In the genomic region with DNA sequence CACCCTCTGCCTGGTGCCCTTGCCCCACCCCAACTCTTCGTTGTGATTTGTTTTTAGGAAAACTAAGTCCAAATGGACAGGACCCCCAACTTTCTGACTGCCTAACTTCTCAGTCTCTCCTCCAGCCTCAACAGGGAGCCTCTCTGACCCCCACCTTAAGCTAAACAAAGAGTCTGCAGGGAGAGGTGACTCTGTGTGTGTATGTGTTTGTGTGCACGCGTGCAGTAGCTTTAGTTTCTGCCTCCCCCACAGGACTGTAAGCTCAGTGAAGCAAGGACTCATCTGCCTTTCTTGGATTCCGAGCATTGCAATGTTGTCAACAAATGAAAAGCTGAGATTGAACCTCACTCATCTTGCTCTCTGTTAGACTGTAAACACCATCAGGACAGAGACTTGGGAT, we compare ENCODE assay signal across 10 cellular contexts. TPM values are rescaled to one million over a fixed set of nuclear protein-coding genes. Genes with fewer than 3 reads are reported as not detected.
DNase-seq lines count a peak whose midpoint lies in the region; ATAC-seq and TF ChIP-seq lines count a peak whose summit lies in the region.
"Had no signal": no experiment of that assay in that cellular context is flagged by ENCODE, and none has a peak within 500 bp of the region (broad histone marks: within the 10 kb centered on the region; RNA-seq: fewer than 3 reads in every experiment).

No MANE protein-coding gene starts in this region.

- H3K4me2 ChIP-seq in GM23248 (ENCODE audit: unreplicated experiment): no peak overlapping the region

- H3K79me2 ChIP-seq in GM23248 (ENCODE audit: insufficient read depth): peaks cover 60% of the 10 kb centered on the region

- WGBS in liver: 40% methylated on average over 4 of the region's 4 CpGs
- WGBS in transverse colon (ENCODE audit: low coverage in 1 of 2), 2 donors: 64% methylated on average over 4 of the region's 4 CpGs; no CpG with 5 or more reads in 1 of the 2 donors
- 95 to 99% methylated on average over 4 of the region's 4 CpGs for WGBS in GM23248 (ENCODE audit: low coverage in 1 of 2, low lambda C conversion rate in 2 of 2, missing lambda C conversion rate in 2 of 2), 2 experiments

- BruUV-seq in MCF 10A (replicated peaks; lab: Mats Ljungman, UMichigan): no TSS peak

- H3K27ac ChIP-seq in breast epithelium: peak overlapping the region; percentile 66 to 87
- peak overlapping the region; percentile 89 to 92 for H3K27ac ChIP-seq in liver (ENCODE audit: low read depth in 1 of 2, low read length in 2 of 2)
- H3K27ac ChIP-seq in transverse colon: peak overlapping the region; percentile 81 to 88 (median 87)
- no peak overlapping the region for H3K27ac ChIP-seq in GM23248

- H3K27me3 Mint-ChIP-seq in MCF 10A (ENCODE audit: insufficient read depth, unreplicated experiment): no peaks in the 10 kb centered on the region

- H2AFZ ChIP-seq in GM23248: no peak overlapping the region

- TF ChIP-seq EP300 in transverse colon (IDR thresholded peaks at IDR 0.05; ENCODE audit: low read depth): no peak

- TF ChIP-seq CTCF in breast epithelium (IDR thresholded peaks at IDR 0.05) (no peak), MCF 10A (IDR thresholded peaks at IDR 0.05; ENCODE audit: unreplicated experiment) (no peak), liver (IDR thresholded peaks at IDR 0.05; ENCODE audit: low read depth, low read length, missing input control) (no peak), transverse colon (IDR thresholded peaks at IDR 0.05) (no peak), mucosa of descending colon (IDR thresholded peaks at IDR 0.05) (no peak)

- no peaks in the 10 kb centered on the region for H4K20me1 ChIP-seq in GM23248 (ENCODE audit: insufficient read depth)

- no peak for TF ChIP-seq RAD21 in liver (IDR thresholded peaks at IDR 0.05)

- intact Hi-C loops in breast epithelium (cut with DNase I; ENCODE audit: low total_unique reads): no loop called here
- intact Hi-C loops in MCF 10A (cut with micrococcal nuclease): no loop called here
- intact Hi-C loops in transverse colon (cut with DNase I; ENCODE audit: low total_unique reads): no loop called here
- intact Hi-C loops in mucosa of descending colon (cut with DNase I, micrococcal nuclease): no loop called here

- H3K9me3 ChIP-seq in breast epithelium (no peaks in the 10 kb centered on the region), liver (ENCODE audit: control insufficient read depth in 4 of 4, low read length in 3 of 4) (no peaks in the 10 kb centered on the region), transverse colon (no peaks in the 10 kb centered on the region), mucosa of descending colon (no peaks in the 10 kb centered on the region), GM23248 (ENCODE audit: low read depth) (no peaks in the 10 kb centered on the region)
- H3K9me3 ChIP-seq: prostate gland had no signal

- POLR2A ChIA-PET in MCF 10A (lab: Yijun Ruan, JAX): no interaction called here

- no peaks in the 10 kb centered on the region for H3F3A ChIP-seq in GM23248 (ENCODE audit: insufficient read depth)

- in situ Hi-C loops in transverse colon (cut with MboI; ENCODE audit: low pct_ligation_motif_present in 1 of 4, low pct_unique_long_range_greater_than_20kb in 1 of 4, low sequenced_read_pairs in 3 of 4) (no loop called here), GM23248 (cut with MboI) (no loop called here)

- TF ChIP-seq POLR2A in breast epithelium (IDR thresholded peaks at IDR 0.05): no peak
- no peak for TF ChIP-seq POLR2A in transverse colon (IDR thresholded peaks at IDR 0.05)

- H3K27me3 ChIP-seq in breast epithelium (no peaks in the 10 kb centered on the region), liver (ENCODE audit: control insufficient read depth in 4 of 4, insufficient read depth in 4 of 4, low read length in 3 of 4) (no peaks in the 10 kb centered on the region), transverse colon (no peaks in the 10 kb centered on the region), GM23248 (replicated peaks; ENCODE audit: insufficient read depth) (no peaks in the 10 kb centered on the region)

- no peak overlapping the region for H3K4me3 ChIP-seq in breast epithelium
- peak overlapping the region in 2 of 3 donors; percentile 21 to 24 for H3K4me3 ChIP-seq in liver (ENCODE audit: low read depth in 1 of 3, low read length in 3 of 3)
- peak overlapping the region in 1 of 4 donors; percentile 22 for H3K4me3 ChIP-seq in transverse colon
- H3K4me3 ChIP-seq in mucosa of descending colon: no peak overlapping the region
- H3K4me3 ChIP-seq in GM23248: no peak overlapping the region
- H3K4me3 ChIP-seq: prostate gland had no signal

- no peak overlapping the region for H3K27ac Mint-ChIP-seq in MCF 10A (ENCODE audit: low read depth, unreplicated experiment)

- CTCF ChIA-PET in MCF 10A (lab: Yijun Ruan, JAX): interaction anchor here (0.7 to 2.7 kb wide), 3 partner anchors 14 to 56 kb away, joined by 3 to 17 read pairs (median 3); no protein-coding TSS in a partner anchor

- H3K4me3 Mint-ChIP-seq in MCF 10A (ENCODE audit: unreplicated experiment): no peak overlapping the region

- H3K36me3 ChIP-seq in breast epithelium: no peaks in the 10 kb centered on the region
- H3K36me3 ChIP-seq in liver (ENCODE audit: control insufficient read depth in 4 of 4, insufficient read depth in 3 of 4, low read depth in 1 of 4, low read length in 3 of 4): peaks cover 0 to 11% (median 4%) of the 10 kb centered on the region in 4 donors
- peaks cover 0 to 9% (median under 1%) of the 10 kb centered on the region in 4 donors for H3K36me3 ChIP-seq in transverse colon
- H3K36me3 ChIP-seq in mucosa of descending colon (ENCODE audit: low read depth): no peaks in the 10 kb centered on the region
- peaks cover 3% of the 10 kb centered on the region; the same call in 1 of the 2 replicates for H3K36me3 ChIP-seq in GM23248 (ENCODE audit: low read depth)
- H3K36me3 ChIP-seq: prostate gland had no signal

- ATAC-seq in mucosa of descending colon: no peak

- peaks cover 31% of the 10 kb centered on the region for H3K36me3 Mint-ChIP-seq in MCF 10A (ENCODE audit: insufficient read depth, unreplicated experiment)

- H3K9ac ChIP-seq in liver (ENCODE audit: low read depth in 1 of 2, low read length in 2 of 2) (peak overlapping the region; percentile 22 to 24), GM23248 (no peak overlapping the region)

- peaks cover 15% of the 10 kb centered on the region for H3K4me1 Mint-ChIP-seq in MCF 10A (ENCODE audit: insufficient read depth, unreplicated experiment)

- no peaks in the 10 kb centered on the region for H3K9me3 Mint-ChIP-seq in MCF 10A (ENCODE audit: unreplicated experiment)

- DNase-seq in breast epithelium (ENCODE audit: low spot score in 2 of 2) (no peak), MCF 10A (ENCODE audit: unreplicated experiment) (no peak), transverse colon (no peak), mucosa of descending colon (no peak), GM23248 (no peak)
- DNase-seq: ACHN, H7, NCI-H774 had no signal

- H3K4me1 ChIP-seq in breast epithelium (peaks cover 0 to 5% of the 10 kb centered on the region in 2 donors), liver (ENCODE audit: control insufficient read depth in 4 of 4, insufficient read depth in 4 of 4, low read length in 3 of 4) (peaks cover 17 to 43% (median 24%) of the 10 kb centered on the region in 4 donors), transverse colon (peaks cover 9 to 34% (median 28%) of the 10 kb centered on the region in 4 donors), mucosa of descending colon (ENCODE audit: low read depth) (peaks cover 29% of the 10 kb centered on the region), GM23248 (ENCODE audit: insufficient read depth) (0 out of 2 replicates have a peak, but pooled peaks cover 7% of the 10 kb centered on the region)
- H3K4me1 ChIP-seq: prostate gland had no signal

- no peaks in the 10 kb centered on the region for H3K9me2 ChIP-seq in GM23248 (ENCODE audit: insufficient read depth)

TF ChIP-seq in liver, 16 proteins besides CTCF, POLR2A, EP300 and RAD21:
- TF ChIP-seq EGR1 (IDR thresholded peaks at IDR 0.05; ENCODE audit: low read depth in 2 of 2) (no peak), FOXA1 (IDR thresholded peaks at IDR 0.05) (no peak), FOXA2 (IDR thresholded peaks at IDR 0.05) (no peak)

RNA-seq across cellular contexts. Expression of a gene that starts 7.9 kb away (rescaled TPM):
- total RNA-seq in breast epithelium (10 to 100 TPM; 17.7 to 28.2 (median 22.5) TPM), MCF 10A (2022) (28.7 and 39.0 TPM in 2 replicates), liver (10 to 100 TPM; 10.5 to 13.2 TPM), transverse colon (10 to 100 TPM in 3 of 4 donors, 1 to 10 TPM in 1; 8.0 to 25.5 (median 20.3) TPM), mucosa of descending colon (10 to 100 TPM; 32.2 to 33.8 (median 32.5) TPM)
- polyA plus RNA-seq in liver (10 to 100 TPM; 19.3 to 26.2 TPM), GM23248 (2016; fragmentation: Nextera tagmentation; extraction: Ambion mirVana) (35.8 and 40.9 TPM in 2 replicates)
- 10.4 and 13.8 TPM in 2 replicates for total RNA-seq in GM23248 (2014; rRNA removed; shearing (Covaris generic))

RNA-seq across cellular contexts. Expression of a gene that starts 8.1 kb away (rescaled TPM):
- total RNA-seq in breast epithelium (100 to 1,000 TPM in 1 of 3 donors, 10 to 100 TPM in 2; 62.7 to 103 (median 73.5) TPM), MCF 10A (2022) (39.0 and 41.3 TPM in 2 replicates), liver (10 to 100 TPM; 38.0 to 47.5 TPM), transverse colon (100 to 1,000 TPM in 2 of 4 donors, 10 to 100 TPM in 2; 90.8 to 126 (median 109) TPM), mucosa of descending colon (100 to 1,000 TPM in 1 of 3 donors, 10 to 100 TPM in 2; 77.7 to 130 (median 95.0) TPM)
- polyA plus RNA-seq in liver (10 to 100 TPM; 19.4 to 34.5 TPM), GM23248 (2016; fragmentation: Nextera tagmentation; extraction: Ambion mirVana) (29.7 and 34.5 TPM in 2 replicates)
- 31.1 and 36.5 TPM in 2 replicates for total RNA-seq in GM23248 (2014; rRNA removed; shearing (Covaris generic))

RNA-seq across cellular contexts. Expression of a gene that starts 50.5 kb away (rescaled TPM):
- total RNA-seq in breast epithelium (10 to 100 TPM; 36.8 to 46.5 (median 42.3) TPM), MCF 10A (2022) (74.0 and 76.1 TPM in 2 replicates), liver (10 to 100 TPM; 30.0 to 45.5 TPM), transverse colon (10 to 100 TPM; 37.0 to 56.7 (median 48.6) TPM), mucosa of descending colon (10 to 100 TPM; 48.7 to 63.4 (median 55.3) TPM)
- polyA plus RNA-seq in liver (10 to 100 TPM; 12.0 to 15.2 TPM), GM23248 (2016; fragmentation: Nextera tagmentation; extraction: Ambion mirVana) (26.7 and 27.1 TPM in 2 replicates)
- total RNA-seq in GM23248 (2014; rRNA removed; shearing (Covaris generic)): 39.8 and 42.5 TPM in 2 replicates

Comparison
In these comparisons a context has a peak if more than half of its experiments do, and no peak if none do; other contexts are left out.
1. H3K4me3 ChIP-seq: peak in liver (2 of 3); none in breast epithelium (0 of 3), mucosa of descending colon (single experiment) and GM23248 (single experiment).